ENCODE assay signal across 7 cellular contexts in the genomic region with DNA sequence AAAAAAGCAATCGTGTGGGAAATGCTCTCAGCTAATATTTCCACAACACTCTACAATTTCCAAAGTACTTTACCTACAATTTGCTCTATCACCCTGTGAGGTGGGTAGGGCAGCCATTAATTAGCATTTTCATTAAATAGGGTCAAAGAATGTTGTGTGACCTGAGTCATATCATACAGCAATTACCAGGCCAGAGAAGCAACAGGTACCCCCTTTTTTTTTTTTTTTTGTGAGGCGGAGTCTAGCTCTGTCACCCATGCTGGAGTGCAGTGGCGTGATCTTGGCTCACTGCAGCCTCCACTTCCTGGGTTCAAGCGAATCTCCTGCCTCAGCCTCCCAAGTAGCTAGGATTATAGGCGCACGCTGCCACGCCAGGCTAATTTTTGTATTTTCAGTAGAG.
"Had no signal": no experiment of that assay in that cellular context is flagged by ENCODE, and none has a peak within 500 bp of the region (broad histone marks: within the 10 kb centered on the region; RNA-seq: fewer than 3 reads in every experiment).

No MANE protein-coding gene starts in this region.

- H3K4me3 ChIP-seq: HAP-1 had no signal

- DNase-seq: GOT3, H7, KBM-7 had no signal

- H3K4me3 Mint-ChIP-seq: IgD-negative memory B cell had no signal

- H3K27ac ChIP-seq: KMS-11 had no signal

- H3K27ac Mint-ChIP-seq: IgD-negative memory B cell had no signal

- H3K4me2 ChIP-seq: KMS-11 had no signal

- H3K9ac ChIP-seq: KMS-11 had no signal

- ATAC-seq: HCT116 had no signal
